9 cellular contexts compared by ENCODE assay signal in genomic region chr2:232363784-232364615, GRCh38. TPM values are rescaled to one million over a fixed set of nuclear protein-coding genes. Genes with fewer than 3 reads are reported as not detected.
DNase-seq lines count a peak whose midpoint lies in the region; ATAC-seq and TF ChIP-seq lines count a peak whose summit lies in the region.
"Had no signal": no experiment of that assay in that cellular context is flagged by ENCODE, and none has a peak within 500 bp of the region (broad histone marks: within the 10 kb centered on the region; RNA-seq: fewer than 3 reads in every experiment).

No MANE protein-coding gene starts in this region.

- no peaks in the 10 kb centered on the region for H3K27me3 ChIP-seq in CD8-positive, alpha-beta T cell (ENCODE audit: insufficient read depth, low read length)
- no peaks in the 10 kb centered on the region for H3K27me3 ChIP-seq in mucosa of stomach (ENCODE audit: control insufficient read depth, insufficient read depth, low read length)
- no peaks in the 10 kb centered on the region for H3K27me3 ChIP-seq in right cardiac atrium (ENCODE audit: control insufficient read depth, insufficient read depth)

- ATAC-seq in CD8-positive, alpha-beta T cell: peak; percentile 52
- ATAC-seq in activated CD8-positive, alpha-beta T cell treated with anti-CD3 and anti-CD28 coated beads, Interleukin-2, amount 10 ng/mL, durations not matched to agents 7 days and 5 days: peak; percentile 81
- ATAC-seq in right cardiac atrium: no peak

- CTCF ChIA-PET in CD8-positive, alpha-beta T cell (lab: Charles Lee): interaction anchor here (0.7 to 1.1 kb wide), 2 partner anchors 38 to 171 kb away, joined by 3 read pairs; no protein-coding TSS in a partner anchor
- CTCF ChIA-PET in activated CD8-positive, alpha-beta T cell treated with anti-CD3 and anti-CD28 coated beads, Interleukin-2, amount 10 ng/mL, durations not matched to agents 7 days and 5 days (lab: Charles Lee): interaction anchor here (1.0 to 1.4 kb wide), 4 partner anchors 9 to 48 kb away, joined by 3 to 8 read pairs (median 6); no protein-coding TSS in a partner anchor
- CTCF ChIA-PET in RWPE1 (lab: Yijun Ruan, JAX): interaction anchor here (0.7 to 0.8 kb wide), 3 partner anchors 30 to 119 kb away, joined by 3 to 4 read pairs (median 3); no protein-coding TSS in a partner anchor

- no peak for TF ChIP-seq CTCF in CD8-positive, alpha-beta T cell (IDR thresholded peaks at IDR 0.05)
- no peak for TF ChIP-seq CTCF in HFFc6 (IDR thresholded peaks at IDR 0.05)
- no peak for TF ChIP-seq CTCF in RWPE1 (conservative IDR thresholded peaks at IDR 0.05; ENCODE audit: low read depth)

- peak overlapping the region; percentile 87 for H3K27ac Mint-ChIP-seq in CD8-positive, alpha-beta T cell
- H3K27ac Mint-ChIP-seq in HFFc6: no peak overlapping the region
- H3K27ac Mint-ChIP-seq in activated CD8-positive, alpha-beta T cell treated with anti-CD3 and anti-CD28 coated beads, Interleukin-2, amount 10 ng/mL, durations not matched to agents 7 days and 5 days: peak overlapping the region; percentile 93

- H3K9me3 ChIP-seq in CD8-positive, alpha-beta T cell (ENCODE audit: low read length): no peaks in the 10 kb centered on the region
- H3K9me3 ChIP-seq in mucosa of stomach (ENCODE audit: control insufficient read depth, low read length) (no peaks in the 10 kb centered on the region), right cardiac atrium (ENCODE audit: control insufficient read depth, low read length) (no peaks in the 10 kb centered on the region)

- WGBS in right cardiac atrium: 70% methylated on average over 14 of the region's 14 CpGs

- H3K36me3 ChIP-seq in CD8-positive, alpha-beta T cell (ENCODE audit: insufficient read depth, low read length): no peaks in the 10 kb centered on the region
- no peaks in the 10 kb centered on the region for H3K36me3 ChIP-seq in mucosa of stomach (ENCODE audit: control insufficient read depth, insufficient read depth, low read length)

- H3K4me3 ChIP-seq in CD8-positive, alpha-beta T cell (ENCODE audit: low read depth, low read length): peak overlapping the region; percentile 57
- H3K4me3 ChIP-seq in mucosa of stomach (ENCODE audit: low read length) (no peak overlapping the region), right cardiac atrium (ENCODE audit: low read length) (no peak overlapping the region)

- POLR2A ChIA-PET in CD8-positive, alpha-beta T cell (lab: Charles Lee): no interaction called here
- POLR2A ChIA-PET in activated CD8-positive, alpha-beta T cell treated with anti-CD3 and anti-CD28 coated beads, Interleukin-2, amount 10 ng/mL, durations not matched to agents 7 days and 5 days (lab: Charles Lee): no interaction called here
- POLR2A ChIA-PET in RWPE1 (lab: Yijun Ruan, JAX; ENCODE audit: low non-redundant PET): no interaction called here

- intact Hi-C loops in CD8-positive, alpha-beta T cell (cut with DNase I, micrococcal nuclease): no loop called here
- intact Hi-C loops in right cardiac atrium (cut with DNase I): no loop called here

- H3K4me1 Mint-ChIP-seq in CD8-positive, alpha-beta T cell (ENCODE audit: low read depth): peaks cover 33% of the 10 kb centered on the region
- H3K4me1 Mint-ChIP-seq in HFFc6 (ENCODE audit: low read depth): peaks cover 16% of the 10 kb centered on the region
- peaks cover 34% of the 10 kb centered on the region for H3K4me1 Mint-ChIP-seq in activated CD8-positive, alpha-beta T cell treated with anti-CD3 and anti-CD28 coated beads, Interleukin-2, amount 10 ng/mL, durations not matched to agents 7 days and 5 days (ENCODE audit: low read depth)

- H3K4me1 ChIP-seq in CD8-positive, alpha-beta T cell (ENCODE audit: insufficient read depth, low read length): peaks cover 30% of the 10 kb centered on the region
- H3K4me1 ChIP-seq in mucosa of stomach (ENCODE audit: control insufficient read depth, insufficient read depth, low read length) (peaks cover 9% of the 10 kb centered on the region), right cardiac atrium (ENCODE audit: control insufficient read depth, insufficient read depth, low read length) (no peaks in the 10 kb centered on the region)

- peak in 2 of 7 experiments; percentile 17 to 61 for DNase-seq in CD8-positive, alpha-beta T cell
- DNase-seq in HFFc6: no peak
- DNase-seq in activated CD8-positive, alpha-beta T cell treated with anti-CD3 and anti-CD28 coated beads, Interleukin-2, amount 10 ng/mL, durations not matched to agents 7 days and 5 days: peak; percentile 60
- DNase-seq in RWPE1 (ENCODE audit: low spot score): no peak
- no peak for DNase-seq in activated CD8-positive, alpha-beta memory T cell treated with anti-CD3 and anti-CD28 coated beads, Interleukin-2, amount 50 U/mL, for 48 hours
- DNase-seq in NCI-H2029 (lab: John Stamatoyannopoulos, UW): no peak
- no peak for DNase-seq in right cardiac atrium
- DNase-seq: NCI-H524 had no signal

- H3K9me3 Mint-ChIP-seq in CD8-positive, alpha-beta T cell: no peaks in the 10 kb centered on the region
- H3K9me3 Mint-ChIP-seq in HFFc6: no peaks in the 10 kb centered on the region; the same call in 1 of the 2 replicates
- H3K9me3 Mint-ChIP-seq in activated CD8-positive, alpha-beta T cell treated with anti-CD3 and anti-CD28 coated beads, Interleukin-2, amount 10 ng/mL, durations not matched to agents 7 days and 5 days (ENCODE audit: insufficient read depth): no peaks in the 10 kb centered on the region

- no peak overlapping the region for H3K27ac ChIP-seq in CD8-positive, alpha-beta T cell (ENCODE audit: low read depth, low read length)
- H3K27ac ChIP-seq in RWPE1 (no peak overlapping the region), right cardiac atrium (ENCODE audit: low read length) (no peak overlapping the region)

- H3K4me3 Mint-ChIP-seq in CD8-positive, alpha-beta T cell: peak overlapping the region; percentile 86
- H3K4me3 Mint-ChIP-seq in HFFc6: peak overlapping the region; percentile 60
- H3K4me3 Mint-ChIP-seq in activated CD8-positive, alpha-beta T cell treated with anti-CD3 and anti-CD28 coated beads, Interleukin-2, amount 10 ng/mL, durations not matched to agents 7 days and 5 days: peak overlapping the region; percentile 72

- peak overlapping the region; percentile 22 for H3K9ac ChIP-seq in mucosa of stomach (ENCODE audit: low read length)

- no peaks in the 10 kb centered on the region for H3K27me3 Mint-ChIP-seq in CD8-positive, alpha-beta T cell (ENCODE audit: low read depth)
- H3K27me3 Mint-ChIP-seq in HFFc6 (ENCODE audit: insufficient read depth): peaks cover 7% of the 10 kb centered on the region
- H3K27me3 Mint-ChIP-seq in activated CD8-positive, alpha-beta T cell treated with anti-CD3 and anti-CD28 coated beads, Interleukin-2, amount 10 ng/mL, durations not matched to agents 7 days and 5 days (ENCODE audit: low read depth): no peaks in the 10 kb centered on the region

- no peaks in the 10 kb centered on the region for H3K36me3 Mint-ChIP-seq in CD8-positive, alpha-beta T cell
- no peaks in the 10 kb centered on the region for H3K36me3 Mint-ChIP-seq in HFFc6 (ENCODE audit: low read depth)
- no peaks in the 10 kb centered on the region for H3K36me3 Mint-ChIP-seq in activated CD8-positive, alpha-beta T cell treated with anti-CD3 and anti-CD28 coated beads, Interleukin-2, amount 10 ng/mL, durations not matched to agents 7 days and 5 days (ENCODE audit: low read depth)

RNA-seq across cellular contexts. Expression of gene ALPP, which starts 14.6 kb away (rescaled TPM):
- not detected for total RNA-seq in CD8-positive, alpha-beta T cell
- total RNA-seq in HFFc6 (2021; fragmentation: NEBNext Ultra II Directional; extraction: Animal tissue kit (Norgen Biotek cat#: 25700)): not detected
- not detected for total RNA-seq in activated CD8-positive, alpha-beta T cell treated with anti-CD3 and anti-CD28 coated beads, Interleukin-2, amount 10 ng/mL, durations not matched to agents 7 days and 5 days
- not detected for total RNA-seq in right cardiac atrium
- not detected for polyA plus RNA-seq in right cardiac atrium

RNA-seq across cellular contexts. Expression of gene ALPG, which starts 42.6 kb away (rescaled TPM):
- not detected for total RNA-seq in CD8-positive, alpha-beta T cell
- not detected for total RNA-seq in HFFc6 (2021; fragmentation: NEBNext Ultra II Directional; extraction: Animal tissue kit (Norgen Biotek cat#: 25700))
- not detected for total RNA-seq in activated CD8-positive, alpha-beta T cell treated with anti-CD3 and anti-CD28 coated beads, Interleukin-2, amount 10 ng/mL, durations not matched to agents 7 days and 5 days
- total RNA-seq in right cardiac atrium: not detected
- polyA plus RNA-seq in right cardiac atrium: not detected

Comparison
In these comparisons a context has a peak if more than half of its experiments do, and no peak if none do; other contexts are left out.
1. ATAC-seq: peak in CD8-positive, alpha-beta T cell (single experiment) and activated CD8-positive, alpha-beta T cell treated with anti-CD3 and anti-CD28 coated beads, Interleukin-2, amount 10 ng/mL, durations not matched to agents 7 days and 5 days (single experiment); none in right cardiac atrium (0 of 2).
2. Peak in every context shown above with its lines, with median percentiles within 50 percentile points of each other: H3K4me3 Mint-ChIP-seq.